ENCODE assay signal across 23 cellular contexts in genomic region chr1:229529639-229530038, GRCh38. TPM values are rescaled to one million over a fixed set of nuclear protein-coding genes. Genes with fewer than 3 reads are reported as not detected.
DNase-seq lines count a peak whose midpoint lies in the region; ATAC-seq, FAIRE-seq and TF ChIP-seq lines count a peak whose summit lies in the region.
"Had no signal": no experiment of that assay in that cellular context is flagged by ENCODE, and none has a peak within 500 bp of the region (broad histone marks: within the 10 kb centered on the region; RNA-seq: fewer than 3 reads in every experiment).

No MANE protein-coding gene starts in this region.

- H2BK12ac ChIP-seq in mesenchymal stem cell (ENCODE audit: low read length in 2 of 2) = no peak overlapping the region

- no peak overlapping the region for H3K9ac ChIP-seq in mesenchymal stem cell (ENCODE audit: low read length)
- H3K9ac ChIP-seq: BLaER1, GM23248 had no signal

- peaks cover 45 to 91% (median 83%) of the 10 kb centered on the region in 4 donors for H3K36me3 ChIP-seq in esophagus muscularis mucosa
- peaks cover 28 to 73% of the 10 kb centered on the region in 2 experiments for H3K36me3 ChIP-seq in mesenchymal stem cell (ENCODE audit: control insufficient read depth in 1 of 2, insufficient read depth in 2 of 2, low read depth in 1 of 2, low read length in 2 of 2)

- ATAC-seq in A549 (peak; percentile 43 to 51; a peak in 3 of 6 replicates), HG03565 (IDR thresholded peaks at IDR 0.05; ENCODE audit: unreplicated experiment) (no peak)
- ATAC-seq: GM12878 had no signal

- no peak overlapping the region for H2AFZ ChIP-seq in mesenchymal stem cell (ENCODE audit: low read depth, low read length)
- H2AFZ ChIP-seq: GM23248 had no signal

- CTCF ChIA-PET in A549 (lab: Yijun Ruan, JAX) = interaction anchor here (0.9 to 2.2 kb wide), 4 partner anchors 11 to 584 kb away, joined by 3 to 4 read pairs (median 4); no protein-coding TSS in a partner anchor

- H2BK5ac ChIP-seq in mesenchymal stem cell (ENCODE audit: low read depth, low read length, poor library complexity, severe bottlenecking) = no peak overlapping the region

- H2AK5ac ChIP-seq in mesenchymal stem cell (ENCODE audit: low read length, severe bottlenecking) = no peak overlapping the region

- H3K4me3 ChIP-seq in A549 (no peak overlapping the region), esophagus muscularis mucosa (no peak overlapping the region), mesenchymal stem cell (ENCODE audit: insufficient read depth in 1 of 2, low read depth in 1 of 2, low read length in 2 of 2) (no peak overlapping the region)
- H3K4me3 ChIP-seq: BLaER1, GM12878, GM23248 had no signal

- no peaks in the 10 kb centered on the region for H3K27me3 Mint-ChIP-seq in endothelial cell (ENCODE audit: unreplicated experiment)
- H3K27me3 Mint-ChIP-seq: B cell; CD4-positive, alpha-beta T cell; CD8-positive, alpha-beta memory T cell had no signal

- H3K27ac ChIP-seq in A549 (no peak overlapping the region), esophagus muscularis mucosa (replicated peaks in 1 of 4) (no peak overlapping the region), mesenchymal stem cell (ENCODE audit: low read length, poor library complexity, severe bottlenecking) (no peak overlapping the region)
- H3K27ac ChIP-seq: BLaER1, C4-2B, GM23248 had no signal

- H3K4me1 ChIP-seq in A549 = no peaks in the 10 kb centered on the region
- no peaks in the 10 kb centered on the region for H3K4me1 ChIP-seq in esophagus muscularis mucosa
- H3K4me1 ChIP-seq in mesenchymal stem cell (ENCODE audit: control insufficient read depth, insufficient read depth, low read depth, low read length) = no peaks in the 10 kb centered on the region
- H3K4me1 ChIP-seq: BLaER1 had no signal

- no peak for TF ChIP-seq POLR2A in A549 (IDR thresholded peaks at IDR 0.05; ENCODE audit: low read length)
- no peak for TF ChIP-seq POLR2A in esophagus muscularis mucosa (IDR thresholded peaks at IDR 0.05; ENCODE audit: low read depth)

- no peak overlapping the region for H2BK120ac ChIP-seq in mesenchymal stem cell (ENCODE audit: low read depth, low read length)

- TF ChIP-seq CTCF in A549 (IDR thresholded peaks at IDR 0.05) (no peak), esophagus muscularis mucosa (IDR thresholded peaks at IDR 0.05) (no peak), endothelial cell (IDR thresholded peaks at IDR 0.05; ENCODE audit: unreplicated experiment) (no peak)

- H3K18ac ChIP-seq in mesenchymal stem cell (ENCODE audit: low read depth in 1 of 2, low read length in 2 of 2) = no peak overlapping the region

- H3K14ac ChIP-seq in mesenchymal stem cell (ENCODE audit: low read length in 2 of 2) = no peak overlapping the region

- H3K4me1 Mint-ChIP-seq in endothelial cell (ENCODE audit: unreplicated experiment) = no peaks in the 10 kb centered on the region
- H3K4me1 Mint-ChIP-seq: B cell had no signal

- POLR2A ChIA-PET in A549 (lab: Yijun Ruan, JAX) = interaction anchor here (1.2 kb wide), 1 partner anchor 21 kb away, joined by 4 read pairs; the partner anchor contains the start of gene NUP133

- H4K91ac ChIP-seq in mesenchymal stem cell (ENCODE audit: low read length) = peak overlapping the region; percentile 78

- intact Hi-C loops in esophagus muscularis mucosa (cut with DNase I) = no loop called here

- peaks cover 11% of the 10 kb centered on the region for H3K79me1 ChIP-seq in mesenchymal stem cell (replicated peaks; ENCODE audit: low read length, poor library complexity, severe bottlenecking)

- FAIRE-seq in A549 (lab: Jason Lieb, UNC) = no peak
- FAIRE-seq: D721Med, GM12878, GM19239, H1 had no signal

- no peak overlapping the region for H3K4me2 ChIP-seq in A549
- no peak overlapping the region for H3K4me2 ChIP-seq in mesenchymal stem cell (ENCODE audit: low read length, poor library complexity, severe bottlenecking)
- H3K4me2 ChIP-seq: BLaER1 had no signal

- no peak overlapping the region for H3K27ac Mint-ChIP-seq in endothelial cell (ENCODE audit: unreplicated experiment)
- H3K27ac Mint-ChIP-seq: B cell; CD4-positive, alpha-beta T cell had no signal

- TF ChIP-seq RAD21 in A549 (conservative IDR thresholded peaks at IDR 0.05 in 1 of 2, IDR thresholded peaks at IDR 0.05 in 1 of 2) = no peak

- no peak overlapping the region for H3K4me3 Mint-ChIP-seq in endothelial cell (ENCODE audit: unreplicated experiment)
- H3K4me3 Mint-ChIP-seq: B cell; CD4-positive, alpha-beta T cell; CD8-positive, alpha-beta memory T cell had no signal

- H3K23ac ChIP-seq in mesenchymal stem cell (ENCODE audit: low read length in 2 of 2) = no peak overlapping the region

- WGBS in A549 (ENCODE audit: missing lambda C conversion rate) = 94% methylated on average over 6 of the region's 7 CpGs
- WGBS in esophagus muscularis mucosa = 94% methylated on average over 7 of the region's 7 CpGs
- 97% methylated on average over 7 of the region's 7 CpGs for WGBS in mesenchymal stem cell

- H3K27me3 ChIP-seq in esophagus muscularis mucosa (no peaks in the 10 kb centered on the region), mesenchymal stem cell (ENCODE audit: control insufficient read depth in 1 of 2, insufficient read depth in 1 of 2, low read length in 2 of 2) (no peaks in the 10 kb centered on the region)
- H3K27me3 ChIP-seq: BLaER1 had no signal

- H4K8ac ChIP-seq in mesenchymal stem cell (ENCODE audit: low read length) = no peak overlapping the region

- H3K9me3 ChIP-seq in A549 = no peaks in the 10 kb centered on the region
- H3K9me3 ChIP-seq in esophagus muscularis mucosa = no peaks in the 10 kb centered on the region
- H3K9me3 ChIP-seq in mesenchymal stem cell (ENCODE audit: control insufficient read depth, low read length) = no peaks in the 10 kb centered on the region
- H3K9me3 ChIP-seq: BLaER1 had no signal

- no peak overlapping the region for H2BK15ac ChIP-seq in mesenchymal stem cell (ENCODE audit: low read depth, poor library complexity, severe bottlenecking)

- H3K4ac ChIP-seq in mesenchymal stem cell (ENCODE audit: low read depth in 1 of 2, low read length in 2 of 2) = no peak overlapping the region

- no peak for TF ChIP-seq EP300 in A549 (IDR thresholded peaks at IDR 0.05)
- TF ChIP-seq EP300 in esophagus muscularis mucosa (IDR thresholded peaks at IDR 0.05) = no peak

- H3K36me3 Mint-ChIP-seq in endothelial cell (ENCODE audit: low read depth, unreplicated experiment) = peaks cover 31% of the 10 kb centered on the region

- DNase-seq in A549 (ENCODE audit: low read depth in 1 of 2, low spot score in 1 of 2) = no peak
- DNase-seq in esophagus muscularis mucosa (ENCODE audit: extremely low spot score) = peak; percentile 57
- DNase-seq in mesenchymal stem cell = no peak
- DNase-seq in AG20443 (ENCODE audit: low spot score) = no peak
- DNase-seq in endothelial cell (ENCODE audit: low spot score) = no peak
- DNase-seq: 8988T; CD4-positive, alpha-beta T cell; CD8-positive, alpha-beta memory T cell; DMS 273 treated with DMSO at 0.1 percent for 48 hours; DMS79; EL; GDM1; GM23248; H7; HCEC 1CT had no signal

- H3K9me3 Mint-ChIP-seq in endothelial cell (ENCODE audit: unreplicated experiment) = no peaks in the 10 kb centered on the region
- H3K9me3 Mint-ChIP-seq: CD4-positive, alpha-beta T cell; CD8-positive, alpha-beta memory T cell had no signal

TF ChIP-seq in A549, 52 proteins besides CTCF, POLR2A, EP300 and RAD21:
- TF ChIP-seq RCOR1 (IDR thresholded peaks at IDR 0.05; ENCODE audit: low read depth, low read length) = no peak
- TF ChIP-seq ZNF302 (CRISPR knock-in tag; IDR thresholded peaks at IDR 0.05) = no peak
- no peak for TF ChIP-seq FOSL2 (IDR thresholded peaks at IDR 0.05)
- TF ChIP-seq FOSL2 (CRISPR knock-in tag; IDR thresholded peaks at IDR 0.05) = no peak
- TF ChIP-seq EHF (CRISPR knock-in tag; IDR thresholded peaks at IDR 0.05) = no peak
TF ChIP-seq in A549: peak in this region for 0.

RNA-seq across cellular contexts. Expression of gene NUP133, which starts 21.5 kb away (rescaled TPM):
- polyA plus RNA-seq in A549 (2011; rRNA removed) = 43.2 and 45.9 TPM in 2 replicates
- polyA plus RNA-seq in A549 (2012; cell fraction: cytosol; rRNA removed) = 9.5 and 17.0 TPM in 2 replicates
- polyA plus RNA-seq in A549 (2012; cell fraction: nucleus; rRNA removed) = 13.1 and 14.9 TPM in 2 replicates
- 19.7 to 20.6 TPM (median 19.8 TPM) in 3 replicates for polyA plus RNA-seq in A549 (2017; fragmentation: RNase III; extraction: RNeasy Plus Mini Kit Qiagen cat#74134 plus additional on column Dnase treatment)
- 31.2 and 33.7 TPM in 2 replicates for polyA minus RNA-seq in A549 (2011; rRNA and poly(A)+ RNA removed)
- total RNA-seq in esophagus muscularis mucosa = 10 to 100 TPM; 23.1 to 37.0 (median 24.3) TPM
- polyA plus RNA-seq in mesenchymal stem cell (2013, experiment 1 of 2) = 11.6 TPM
- polyA plus RNA-seq in mesenchymal stem cell (2013, experiment 2 of 2) = 11.8 TPM
- 53.5 TPM for total RNA-seq in endothelial cell (ENCODE audit: unreplicated experiment)

RNA-seq across cellular contexts. Expression of gene ABCB10, which starts 28.9 kb away (rescaled TPM):
- 15.1 and 16.3 TPM in 2 replicates for polyA plus RNA-seq in A549 (2011; rRNA removed)
- polyA plus RNA-seq in A549 (2012; cell fraction: cytosol; rRNA removed) = 6.3 and 8.9 TPM in 2 replicates
- polyA plus RNA-seq in A549 (2012; cell fraction: nucleus; rRNA removed) = 6.9 and 9.6 TPM in 2 replicates
- 12.5 to 13.9 TPM (median 12.9 TPM) in 3 replicates for polyA plus RNA-seq in A549 (2017; fragmentation: RNase III; extraction: RNeasy Plus Mini Kit Qiagen cat#74134 plus additional on column Dnase treatment)
- 13.7 and 14.3 TPM in 2 replicates for polyA minus RNA-seq in A549 (2011; rRNA and poly(A)+ RNA removed)
- total RNA-seq in esophagus muscularis mucosa = 10 to 100 TPM; 14.1 to 28.7 (median 21.3) TPM
- 8.3 TPM for polyA plus RNA-seq in mesenchymal stem cell (2013, experiment 1 of 2)
- polyA plus RNA-seq in mesenchymal stem cell (2013, experiment 2 of 2) = 9.0 TPM
- total RNA-seq in endothelial cell (ENCODE audit: unreplicated experiment) = 18.3 TPM
